1 cellular context compared by ENCODE assay signal in the genomic region with DNA sequence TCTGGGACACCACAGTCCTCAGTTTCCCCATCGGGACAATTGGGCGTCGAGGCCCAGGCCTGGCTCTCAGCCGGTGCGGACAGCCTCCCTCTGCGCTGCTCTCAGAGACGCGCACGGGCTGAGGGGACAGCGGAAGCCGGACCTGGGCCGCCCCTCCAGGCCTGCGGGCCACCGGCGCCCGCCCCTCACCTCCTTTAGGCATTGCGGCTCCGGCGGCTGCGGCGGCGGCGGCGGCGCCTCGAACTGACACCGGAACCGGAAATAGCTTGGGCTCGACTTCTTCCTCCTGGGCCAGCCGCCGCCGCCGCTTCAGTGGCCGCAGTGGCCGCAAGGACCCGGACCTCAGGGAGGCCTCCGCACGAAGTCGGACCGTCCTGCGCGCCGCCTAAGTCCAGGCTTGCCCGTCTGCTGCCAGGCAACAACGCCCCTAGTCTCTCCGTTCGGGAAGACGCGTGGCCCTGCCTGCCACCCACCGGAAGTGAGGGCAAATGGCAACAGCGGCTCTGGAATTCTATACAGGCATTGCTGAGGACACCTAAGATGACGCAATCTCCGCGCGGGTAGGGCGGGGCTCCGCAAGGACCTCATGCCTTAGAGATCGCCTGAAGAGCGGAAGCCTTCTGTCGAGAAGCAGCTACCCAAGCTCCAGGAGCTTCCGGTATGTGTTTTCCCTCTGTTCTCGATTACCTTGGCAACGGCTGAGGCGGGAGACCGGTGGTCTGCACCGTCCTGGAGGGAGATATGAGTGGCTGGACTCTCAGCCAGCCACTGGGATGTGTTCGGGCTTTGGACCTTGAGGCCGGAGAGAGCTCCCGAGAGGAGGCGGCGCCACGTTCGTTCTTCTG.
TF ChIP-seq lines count a peak whose summit lies in the region.

BUD31 (plus strand) TSS at position 623 of the 845 bp plus-strand sequence. CDS start 2,124 bp downstream, outside the sequence.
A gene with protein sequence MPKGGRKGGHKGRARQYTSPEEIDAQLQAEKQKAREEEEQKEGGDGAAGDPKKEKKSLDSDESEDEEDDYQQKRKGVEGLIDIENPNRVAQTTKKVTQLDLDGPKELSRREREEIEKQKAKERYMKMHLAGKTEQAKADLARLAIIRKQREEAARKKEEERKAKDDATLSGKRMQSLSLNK (minus strand): TSS at position 251 of the 845 bp plus-strand sequence. CDS start 49 bp downstream, at position 202.

TF ChIP-seq in K562, 482 proteins besides CTCF, POLR2A, EP300 and RAD21 (continued from another document and continues in another):
- TF ChIP-seq, protein P1, sequence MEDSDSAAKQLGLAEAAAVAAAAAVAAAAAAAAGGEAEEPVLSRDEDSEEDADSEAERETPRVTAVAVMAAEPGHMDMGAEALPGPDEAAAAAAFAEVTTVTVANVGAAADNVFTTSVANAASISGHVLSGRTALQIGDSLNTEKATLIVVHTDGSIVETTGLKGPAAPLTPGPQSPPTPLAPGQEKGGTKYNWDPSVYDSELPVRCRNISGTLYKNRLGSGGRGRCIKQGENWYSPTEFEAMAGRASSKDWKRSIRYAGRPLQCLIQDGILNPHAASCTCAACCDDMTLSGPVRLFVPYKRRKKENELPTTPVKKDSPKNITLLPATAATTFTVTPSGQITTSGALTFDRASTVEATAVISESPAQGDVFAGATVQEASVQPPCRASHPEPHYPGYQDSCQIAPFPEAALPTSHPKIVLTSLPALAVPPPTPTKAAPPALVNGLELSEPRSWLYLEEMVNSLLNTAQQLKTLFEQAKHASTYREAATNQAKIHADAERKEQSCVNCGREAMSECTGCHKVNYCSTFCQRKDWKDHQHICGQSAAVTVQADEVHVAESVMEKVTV (CRISPR knock-in tag; IDR thresholded peaks at IDR 0.05), result peak; percentile 69
- TF ChIP-seq SMC3 (conservative IDR thresholded peaks at IDR 0.05; ENCODE audit: insufficient read depth, low read depth, low read length) (peak; percentile 23; the same call in 1 of the 2 replicates), RBM14 (IDR thresholded peaks at IDR 0.05; ENCODE audit: borderline replicate concordance, insufficient read depth, low read depth, low read length) (no peak), ZFP36 (IDR thresholded peaks at IDR 0.05; ENCODE audit: low read depth, low read length, partially characterized antibody) (no peak), HDGF (IDR thresholded peaks at IDR 0.05) (no peak), FUS (optimal IDR thresholded peaks at IDR 0.05; ENCODE audit: low read depth, low read length) (peak; percentile 74), PURB (CRISPR knock-in tag; IDR thresholded peaks at IDR 0.05; ENCODE audit: low read depth) (no peak), RNF2 (IDR thresholded peaks at IDR 0.05) (no peak), LCOR (CRISPR knock-in tag; IDR thresholded peaks at IDR 0.05) (peak; percentile 65; the same call in 1 of the 2 replicates), PRPF4 (IDR thresholded peaks at IDR 0.05; ENCODE audit: insufficient read depth, low read depth, low read length, poor library complexity, severe bottlenecking) (peak; percentile 61), ZBTB8A (IDR thresholded peaks at IDR 0.05; ENCODE audit: partially characterized antibody) (no peak), CREB3L1 (IDR thresholded peaks at IDR 0.05; ENCODE audit: borderline replicate concordance, low read depth) (peak; percentile 86), EZH2 (IDR thresholded peaks at IDR 0.05; ENCODE audit: borderline replicate concordance, low read depth, low read length) (no peak), RFX1 (IDR thresholded peaks at IDR 0.05) (peak; percentile 92), BRD9 (IDR thresholded peaks at IDR 0.05; ENCODE audit: low read depth, partially characterized antibody) (no peak), BMI1 (IDR thresholded peaks at IDR 0.05; ENCODE audit: low read length) (no peak; the same call in none of the 2 replicates), STAT5A (IDR thresholded peaks at IDR 0.05; ENCODE audit: borderline replicate concordance, low read length) (no peak; the same call in 1 of the 2 replicates), POLR2G (IDR thresholded peaks at IDR 0.05; ENCODE audit: low read depth, low read length) (peak; percentile 99), MNT (conservative IDR thresholded peaks at IDR 0.05) (peak; percentile 91 to 95), AFF4 (CRISPR knock-in tag; IDR thresholded peaks at IDR 0.05) (peak; percentile 86; the same call in 1 of the 2 replicates), ETV5 (CRISPR knock-in tag; IDR thresholded peaks at IDR 0.05; ENCODE audit: low read depth) (peak; percentile 95), RNF219 (CRISPR knock-in tag; IDR thresholded peaks at IDR 0.05) (no peak), ZNF639 (CRISPR knock-in tag; conservative IDR thresholded peaks at IDR 0.05 in 1 of 2, IDR thresholded peaks at IDR 0.05 in 1 of 2) (peak in 1 of 2 experiments; percentile 96; a peak in 2 of 4 replicates), NFIC (IDR thresholded peaks at IDR 0.05) (no peak; the same call in 1 of the 2 replicates), TBP (optimal IDR thresholded peaks at IDR 0.05; ENCODE audit: low read depth, low read length) (peak; percentile 81), TEAD2 (tag; IDR thresholded peaks at IDR 0.05) (no peak), XRCC3 (IDR thresholded peaks at IDR 0.05) (no peak)
- TF ChIP-seq, protein P2, sequence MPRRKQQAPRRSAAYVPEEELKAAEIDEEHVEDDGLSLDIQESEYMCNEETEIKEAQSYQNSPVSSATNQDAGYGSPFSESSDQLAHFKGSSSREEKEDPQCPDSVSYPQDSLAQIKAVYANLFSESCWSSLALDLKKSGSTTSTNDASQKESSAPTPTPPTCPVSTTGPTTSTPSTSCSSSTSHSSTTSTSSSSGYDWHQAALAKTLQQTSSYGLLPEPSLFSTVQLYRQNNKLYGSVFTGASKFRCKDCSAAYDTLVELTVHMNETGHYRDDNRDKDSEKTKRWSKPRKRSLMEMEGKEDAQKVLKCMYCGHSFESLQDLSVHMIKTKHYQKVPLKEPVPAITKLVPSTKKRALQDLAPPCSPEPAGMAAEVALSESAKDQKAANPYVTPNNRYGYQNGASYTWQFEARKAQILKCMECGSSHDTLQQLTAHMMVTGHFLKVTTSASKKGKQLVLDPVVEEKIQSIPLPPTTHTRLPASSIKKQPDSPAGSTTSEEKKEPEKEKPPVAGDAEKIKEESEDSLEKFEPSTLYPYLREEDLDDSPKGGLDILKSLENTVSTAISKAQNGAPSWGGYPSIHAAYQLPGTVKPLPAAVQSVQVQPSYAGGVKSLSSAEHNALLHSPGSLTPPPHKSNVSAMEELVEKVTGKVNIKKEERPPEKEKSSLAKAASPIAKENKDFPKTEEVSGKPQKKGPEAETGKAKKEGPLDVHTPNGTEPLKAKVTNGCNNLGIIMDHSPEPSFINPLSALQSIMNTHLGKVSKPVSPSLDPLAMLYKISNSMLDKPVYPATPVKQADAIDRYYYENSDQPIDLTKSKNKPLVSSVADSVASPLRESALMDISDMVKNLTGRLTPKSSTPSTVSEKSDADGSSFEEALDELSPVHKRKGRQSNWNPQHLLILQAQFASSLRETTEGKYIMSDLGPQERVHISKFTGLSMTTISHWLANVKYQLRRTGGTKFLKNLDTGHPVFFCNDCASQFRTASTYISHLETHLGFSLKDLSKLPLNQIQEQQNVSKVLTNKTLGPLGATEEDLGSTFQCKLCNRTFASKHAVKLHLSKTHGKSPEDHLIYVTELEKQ (CRISPR knock-in tag; IDR thresholded peaks at IDR 0.05), result no peak
- TF ChIP-seq, protein P3, sequence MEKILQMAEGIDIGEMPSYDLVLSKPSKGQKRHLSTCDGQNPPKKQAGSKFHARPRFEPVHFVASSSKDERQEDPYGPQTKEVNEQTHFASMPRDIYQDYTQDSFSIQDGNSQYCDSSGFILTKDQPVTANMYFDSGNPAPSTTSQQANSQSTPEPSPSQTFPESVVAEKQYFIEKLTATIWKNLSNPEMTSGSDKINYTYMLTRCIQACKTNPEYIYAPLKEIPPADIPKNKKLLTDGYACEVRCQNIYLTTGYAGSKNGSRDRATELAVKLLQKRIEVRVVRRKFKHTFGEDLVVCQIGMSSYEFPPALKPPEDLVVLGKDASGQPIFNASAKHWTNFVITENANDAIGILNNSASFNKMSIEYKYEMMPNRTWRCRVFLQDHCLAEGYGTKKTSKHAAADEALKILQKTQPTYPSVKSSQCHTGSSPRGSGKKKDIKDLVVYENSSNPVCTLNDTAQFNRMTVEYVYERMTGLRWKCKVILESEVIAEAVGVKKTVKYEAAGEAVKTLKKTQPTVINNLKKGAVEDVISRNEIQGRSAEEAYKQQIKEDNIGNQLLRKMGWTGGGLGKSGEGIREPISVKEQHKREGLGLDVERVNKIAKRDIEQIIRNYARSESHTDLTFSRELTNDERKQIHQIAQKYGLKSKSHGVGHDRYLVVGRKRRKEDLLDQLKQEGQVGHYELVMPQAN (IDR thresholded peaks at IDR 0.05; ENCODE audit: borderline replicate concordance), result peak; percentile 93; the same call in 1 of the 2 replicates
- TF ChIP-seq, protein P4, sequence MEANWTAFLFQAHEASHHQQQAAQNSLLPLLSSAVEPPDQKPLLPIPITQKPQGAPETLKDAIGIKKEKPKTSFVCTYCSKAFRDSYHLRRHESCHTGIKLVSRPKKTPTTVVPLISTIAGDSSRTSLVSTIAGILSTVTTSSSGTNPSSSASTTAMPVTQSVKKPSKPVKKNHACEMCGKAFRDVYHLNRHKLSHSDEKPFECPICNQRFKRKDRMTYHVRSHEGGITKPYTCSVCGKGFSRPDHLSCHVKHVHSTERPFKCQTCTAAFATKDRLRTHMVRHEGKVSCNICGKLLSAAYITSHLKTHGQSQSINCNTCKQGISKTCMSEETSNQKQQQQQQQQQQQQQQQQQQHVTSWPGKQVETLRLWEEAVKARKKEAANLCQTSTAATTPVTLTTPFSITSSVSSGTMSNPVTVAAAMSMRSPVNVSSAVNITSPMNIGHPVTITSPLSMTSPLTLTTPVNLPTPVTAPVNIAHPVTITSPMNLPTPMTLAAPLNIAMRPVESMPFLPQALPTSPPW (CRISPR knock-in tag; IDR thresholded peaks at IDR 0.05), result peak; percentile 79
